ENCODE assay signal across 36 cellular contexts in the genomic region with DNA sequence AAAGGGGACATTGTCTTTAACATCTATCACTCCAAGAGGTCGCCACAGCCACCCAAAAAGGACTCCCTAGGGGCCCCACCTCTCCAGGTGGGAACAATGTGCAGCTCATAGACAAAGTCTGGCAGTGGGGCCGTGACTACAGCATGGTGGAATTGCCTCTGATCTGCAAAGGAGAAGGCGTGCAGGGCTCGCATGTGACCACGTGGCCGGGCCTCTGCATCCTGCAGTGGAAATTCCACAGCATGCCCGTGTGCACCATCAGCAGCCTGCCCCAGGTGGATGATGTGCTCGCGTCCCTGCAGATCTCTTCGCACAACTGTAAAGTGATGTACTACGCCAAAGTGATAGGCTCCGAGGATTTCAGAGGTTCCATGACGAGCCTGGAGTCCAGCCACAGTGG. TPM values are rescaled to one million over a fixed set of nuclear protein-coding genes. Genes with fewer than 3 reads are reported as not detected.
"Had no signal": no experiment of that assay in that cellular context is flagged by ENCODE, and none has a peak within 500 bp of the region (broad histone marks: within the 10 kb centered on the region; RNA-seq: fewer than 3 reads in every experiment).

No MANE protein-coding gene starts in this region.

- H3K4me2 ChIP-seq: KMS-11 had no signal

- H3K27me3 ChIP-seq: MG63 had no signal

- DNase-seq: Karpas-422, Kasumi-1, KG1, MG63, MM.1S, MV-4-11, NCI-H1048, NCI-H1092, NCI-H1092 treated with DMSO at 0.1 percent for 48 hours, NCI-H1105, NCI-H1105 treated with DMSO at 0.1 percent for 48 hours, NCI-H1417, NCI-H1417 treated with DMSO at 0.1 percent for 48 hours, NCI-H1436, NCI-H1436 treated with DMSO at 0.1 percent for 48 hours, NCI-H146, NCI-H1694, NCI-H1694 treated with DMSO at 0.1 percent for 48 hours, NCI-H187, NCI-H187 treated with DMSO at 0.1 percent for 48 hours, NCI-H1930, NCI-H2029, NCI-H2029 treated with DMSO at 0.1 percent for 48 hours, NCI-H2081, NCI-H2081 treated with DMSO at 0.1 percent for 48 hours, NCI-H2107, NCI-H2171, NCI-H2171 treated with DMSO at 0.1 percent for 48 hours, NCI-H2227 treated with DMSO at 0.1 percent for 48 hours, NCI-H226, NCI-H345, NCI-H446, NCI-H446 treated with DMSO at 0.1 percent for 48 hours had no signal

- H3K9ac ChIP-seq: KMS-11 had no signal

- H3K4me3 ChIP-seq: MG63 had no signal

- H3K9me3 ChIP-seq: MG63 had no signal

- H3K27ac ChIP-seq: KMS-11 had no signal

RNA-seq across cellular contexts. Expression of a gene that starts 43.3 kb away (rescaled TPM):
- total RNA-seq: LHCN-M2, MCF 10A had no signal
